ENCODE assay signal across 15 cellular contexts in genomic region chr12:118342115-118342514, GRCh38.
"Had no signal": no experiment of that assay in that cellular context is flagged by ENCODE, and none has a peak within 500 bp of the region (broad histone marks: within the 10 kb centered on the region; RNA-seq: fewer than 3 reads in every experiment).

No MANE protein-coding gene starts in this region.

- H3K27ac Mint-ChIP-seq: activated naive CD8-positive, alpha-beta T cell treated with anti-CD3 and anti-CD28 coated beads for 36 hours; activated T-helper 1 cell treated with anti-CD3 and anti-CD28 coated beads, Interleukin-12 subunit alpha, Interleukin-12 subunit beta, Interleukin-2, Interleukin-4 antibody, amounts not matched to agents 30 ng/mL and 10 ng/mL and 1 ng/mL, durations not matched to agents 14 hours and 24 hours and 36 hours had no signal

- H3K36me3 ChIP-seq: esophagus muscularis mucosa, heart right ventricle, thyroid gland had no signal

- H3K9me3 ChIP-seq: esophagus muscularis mucosa, heart right ventricle, thyroid gland had no signal

- H3K27me3 ChIP-seq: esophagus muscularis mucosa, heart right ventricle, thyroid gland had no signal

- H3K27me3 Mint-ChIP-seq: activated naive CD8-positive, alpha-beta T cell treated with anti-CD3 and anti-CD28 coated beads for 36 hours; naive thymus-derived CD4-positive, alpha-beta T cell had no signal

- H3K4me3 Mint-ChIP-seq: activated naive CD8-positive, alpha-beta T cell treated with anti-CD3 and anti-CD28 coated beads for 36 hours; activated T-helper 1 cell treated with anti-CD3 and anti-CD28 coated beads, Interleukin-12 subunit alpha, Interleukin-12 subunit beta, Interleukin-2, Interleukin-4 antibody, amounts not matched to agents 30 ng/mL and 10 ng/mL and 1 ng/mL, durations not matched to agents 14 hours and 24 hours and 36 hours; naive thymus-derived CD4-positive, alpha-beta T cell had no signal

- H3K9me3 Mint-ChIP-seq: activated naive CD8-positive, alpha-beta T cell treated with anti-CD3 and anti-CD28 coated beads for 36 hours; activated T-helper 1 cell treated with anti-CD3 and anti-CD28 coated beads, Interleukin-12 subunit alpha, Interleukin-12 subunit beta, Interleukin-2, Interleukin-4 antibody, amounts not matched to agents 30 ng/mL and 10 ng/mL and 1 ng/mL, durations not matched to agents 14 hours and 24 hours and 36 hours; naive thymus-derived CD4-positive, alpha-beta T cell had no signal

- ATAC-seq: heart right ventricle; left ventricle myocardium superior; naive thymus-derived CD4-positive, alpha-beta T cell; sciatic nerve had no signal

- DNase-seq: activated CD4-positive, alpha-beta T cell treated with anti-CD3 and anti-CD28 coated beads, Interleukin-2, amount 50 U/mL, for 4 hours; activated naive CD8-positive, alpha-beta T cell treated with anti-CD3 and anti-CD28 coated beads for 36 hours; amniotic stem cell; dermis blood vessel endothelial cell; effector memory CD4-positive, alpha-beta T cell; heart right ventricle; left ventricle myocardium superior; naive thymus-derived CD4-positive, alpha-beta T cell; stimulated activated CD8-positive, alpha-beta memory T cell treated with anti-CD3 and anti-CD28 coated beads, Interleukin-4, amount 100 ng/mL, for 48 hours; stimulated activated naive CD4-positive, alpha-beta T cell treated with Interleukin-2 at 50 U/mL for 16 hours; thyroid gland had no signal

- H3K4me3 ChIP-seq: esophagus muscularis mucosa, heart right ventricle, thyroid gland had no signal

- H3K27ac ChIP-seq: esophagus muscularis mucosa, heart right ventricle, parathyroid adenoma, thyroid gland had no signal
